8 cellular contexts compared by ENCODE assay signal in genomic region chr12:123634142-123634561, GRCh38. TPM values are rescaled to one million over a fixed set of nuclear protein-coding genes. Genes with fewer than 3 reads are reported as not detected.
A peak's percentile ranks its signal among the peaks of the same experiment; 100 is the strongest.
DNase-seq lines count a peak whose midpoint lies in the region; ATAC-seq, FAIRE-seq and TF ChIP-seq lines count a peak whose summit lies in the region.

No MANE protein-coding gene starts in this region.

- FAIRE-seq in keratinocyte (lab: Jason Lieb, UNC), result no peak

- H3K4me3 ChIP-seq in keratinocyte (ENCODE audit: control insufficient read depth in 2 of 3, extremely low read depth in 1 of 3, insufficient read depth in 2 of 3, low read depth in 1 of 3, low read length in 3 of 3), result peak overlapping the region; percentile 84 to 100 (median 100)
- peak overlapping the region; percentile 75 to 89 for H3K4me3 ChIP-seq in testis

- TF ChIP-seq POLR2A in testis (IDR thresholded peaks at IDR 0.05), result no peak

- DNase-seq in activated CD4-positive, alpha-beta T cell treated with anti-CD3 and anti-CD28 coated beads, Interleukin-2, amount 10 ng/mL, durations not matched to agents 24 days and 14 days, result no peak
- no peak for DNase-seq in activated CD4-positive, alpha-beta T cell treated with anti-CD3 and anti-CD28 coated beads for 1 hour
- no peak for DNase-seq in activated T-cell treated with anti-CD3 and anti-CD28 coated beads, Interleukin-2, amount 50 U/mL, for 72 hours
- DNase-seq in keratinocyte (ENCODE audit: low read depth, low spot score) (no peak), testis (no peak), ureter (ENCODE audit: low spot score) (no peak), epidermal melanocyte (ENCODE audit: insufficient read length, low spot score) (no peak)

- H3K4me1 ChIP-seq in keratinocyte (ENCODE audit: control insufficient read depth, extremely low read depth, insufficient read depth, low read length) (peaks cover 9% of the 10 kb centered on the region), testis (peaks cover 11% of the 10 kb centered on the region)

- dilution Hi-C loops in keratinocyte (cut with MboI; ENCODE audit: extremely low pct_ligation_motif_present, low sequenced_read_pairs), result no loop called here

- H3K27me3 ChIP-seq in keratinocyte (ENCODE audit: control insufficient read depth, extremely low read depth, insufficient read depth, low read length) (no peaks in the 10 kb centered on the region), testis (no peaks in the 10 kb centered on the region)

- H3K27me3 Mint-ChIP-seq in activated CD4-positive, alpha-beta T cell treated with anti-CD3 and anti-CD28 coated beads, Interleukin-2, amount 10 ng/mL, durations not matched to agents 24 days and 14 days, result no peaks in the 10 kb centered on the region
- H3K27me3 Mint-ChIP-seq in activated T-cell treated with anti-CD3 and anti-CD28 coated beads, Interleukin-2, amount 50 U/mL, for 72 hours (ENCODE audit: low read depth), result no peaks in the 10 kb centered on the region

- TF ChIP-seq CTCF in keratinocyte (optimal IDR thresholded peaks at IDR 0.05 in 1 of 3, IDR thresholded peaks at IDR 0.05 in 1 of 3, conservative IDR thresholded peaks at IDR 0.05 in 1 of 3; ENCODE audit: extremely low read depth in 1 of 3, insufficient read depth in 2 of 3, low read length in 3 of 3) (no peak), testis (IDR thresholded peaks at IDR 0.05) (no peak)

- no peaks in the 10 kb centered on the region for H4K20me1 ChIP-seq in keratinocyte (ENCODE audit: control insufficient read depth, extremely low read depth, insufficient read depth, low read length)

- ATAC-seq in activated T-cell treated with anti-CD3 and anti-CD28 coated beads, Interleukin-2, amount 50 U/mL, for 72 hours (replicated peaks in 1 of 2), result no peak
- no peak for ATAC-seq in GM21528 (IDR thresholded peaks at IDR 0.05; ENCODE audit: low FRiP score, unreplicated experiment)

- peaks cover 17% of the 10 kb centered on the region for H3K4me1 Mint-ChIP-seq in activated CD4-positive, alpha-beta T cell treated with anti-CD3 and anti-CD28 coated beads, Interleukin-2, amount 10 ng/mL, durations not matched to agents 24 days and 14 days
- H3K4me1 Mint-ChIP-seq in activated T-cell treated with anti-CD3 and anti-CD28 coated beads, Interleukin-2, amount 50 U/mL, for 72 hours (ENCODE audit: low read depth), result peaks cover 41% of the 10 kb centered on the region

- H3K27ac ChIP-seq in keratinocyte (ENCODE audit: control insufficient read depth, insufficient read depth, low read length), result peak overlapping the region; percentile 98
- peak overlapping the region; percentile 27 to 32 for H3K27ac ChIP-seq in testis

- H3K36me3 ChIP-seq in keratinocyte (ENCODE audit: control insufficient read depth in 2 of 2, extremely low read depth in 1 of 2, insufficient read depth in 2 of 2, low read length in 2 of 2), result peaks cover 10 to 12% of the 10 kb centered on the region in 2 experiments
- no peaks in the 10 kb centered on the region for H3K36me3 ChIP-seq in testis (ENCODE audit: low read depth, missing control alignments)

- H3K27ac Mint-ChIP-seq in activated CD4-positive, alpha-beta T cell treated with anti-CD3 and anti-CD28 coated beads, Interleukin-2, amount 10 ng/mL, durations not matched to agents 24 days and 14 days, result peak overlapping the region; percentile 93
- H3K27ac Mint-ChIP-seq in activated T-cell treated with anti-CD3 and anti-CD28 coated beads, Interleukin-2, amount 50 U/mL, for 72 hours, result peak overlapping the region; percentile 98

- no peaks in the 10 kb centered on the region for H3K9me3 ChIP-seq in keratinocyte (ENCODE audit: control insufficient read depth, low read depth, low read length)
- H3K9me3 ChIP-seq in testis, result no peaks in the 10 kb centered on the region

- peak overlapping the region; percentile 95 for H3K4me2 ChIP-seq in keratinocyte (ENCODE audit: control insufficient read depth, extremely low read depth, insufficient read depth, low read depth, low read length)

- peak overlapping the region; percentile 90 for H2AFZ ChIP-seq in keratinocyte (ENCODE audit: control insufficient read depth, low read length)

- H3K9me3 Mint-ChIP-seq in activated CD4-positive, alpha-beta T cell treated with anti-CD3 and anti-CD28 coated beads, Interleukin-2, amount 10 ng/mL, durations not matched to agents 24 days and 14 days, result no peaks in the 10 kb centered on the region
- H3K9me3 Mint-ChIP-seq in activated T-cell treated with anti-CD3 and anti-CD28 coated beads, Interleukin-2, amount 50 U/mL, for 72 hours, result no peaks in the 10 kb centered on the region

- H3K9me1 ChIP-seq in keratinocyte (ENCODE audit: control insufficient read depth, extremely low read depth, insufficient read depth, low read length), result no peaks in the 10 kb centered on the region

- H3K79me2 ChIP-seq in keratinocyte (ENCODE audit: control insufficient read depth, insufficient read depth, low read length), result peaks cover 47% of the 10 kb centered on the region

- H3K4me3 Mint-ChIP-seq in activated CD4-positive, alpha-beta T cell treated with anti-CD3 and anti-CD28 coated beads, Interleukin-2, amount 10 ng/mL, durations not matched to agents 24 days and 14 days, result peak overlapping the region; percentile 98
- H3K4me3 Mint-ChIP-seq in activated T-cell treated with anti-CD3 and anti-CD28 coated beads, Interleukin-2, amount 50 U/mL, for 72 hours, result peak overlapping the region; percentile 95 to 99

- 7 to 10% methylated on average over 18 to 19 of the region's 19 CpGs for WGBS in testis, 2 donors

- H3K36me3 Mint-ChIP-seq in activated CD4-positive, alpha-beta T cell treated with anti-CD3 and anti-CD28 coated beads, Interleukin-2, amount 10 ng/mL, durations not matched to agents 24 days and 14 days (ENCODE audit: low read depth), result peaks cover 34% of the 10 kb centered on the region
- H3K36me3 Mint-ChIP-seq in activated T-cell treated with anti-CD3 and anti-CD28 coated beads, Interleukin-2, amount 50 U/mL, for 72 hours (ENCODE audit: insufficient read depth in 2 of 2), result peaks cover 14 to 20% of the 10 kb centered on the region in 2 donors

- intact Hi-C loops in activated CD4-positive, alpha-beta T cell treated with anti-CD3 and anti-CD28 coated beads, Interleukin-2, amount 10 ng/mL, durations not matched to agents 24 days and 14 days (cut with micrococcal nuclease), result no loop called here
- intact Hi-C loops in testis (cut with DNase I; ENCODE audit: low total_unique reads), result no loop called here

- H3K9ac ChIP-seq in keratinocyte (ENCODE audit: control insufficient read depth, extremely low read depth, insufficient read depth, low read length), result peak overlapping the region; percentile 99

RNA-seq across cellular contexts. Expression of gene GTF2H3, which starts 0.5 kb away (rescaled TPM):
- total RNA-seq in activated CD4-positive, alpha-beta T cell treated with anti-CD3 and anti-CD28 coated beads, Interleukin-2, amount 10 ng/mL, durations not matched to agents 24 days and 14 days, result 66.8 and 69.7 TPM in 2 replicates
- 10 to 100 TPM; 56.0 to 66.7 TPM for total RNA-seq in activated T-cell treated with anti-CD3 and anti-CD28 coated beads, Interleukin-2, amount 50 U/mL, for 72 hours
- polyA plus RNA-seq in keratinocyte, result 46.8 to 60.8 TPM (median 57.2 TPM) in 3 replicates
- polyA plus RNA-seq in keratinocyte (2011; ENCODE audit: low read depth), result 23.6 TPM
- 26.8 and 70.5 TPM in 2 replicates for polyA plus RNA-seq in keratinocyte (2011; cell fraction: cytosol; rRNA removed)
- 44.9 and 58.0 TPM in 2 replicates for polyA plus RNA-seq in keratinocyte (2011; cell fraction: nucleus; rRNA removed)
- 28.0 and 34.0 TPM in 2 replicates for polyA plus RNA-seq in keratinocyte (2012; ENCODE audit: low replicate concordance)
- polyA minus RNA-seq in keratinocyte, result 12.4 to 82.8 TPM (median 52.2 TPM) in 3 replicates
- 45.1 TPM for polyA minus RNA-seq in keratinocyte (2011; cell fraction: cytosol; rRNA and poly(A)+ RNA removed)
- polyA minus RNA-seq in keratinocyte (2011; cell fraction: nucleus; rRNA and poly(A)+ RNA removed), result 21.8 and 41.3 TPM in 2 replicates
- total RNA-seq in testis, result 10 to 100 TPM; 25.1 to 26.4 TPM
- 36.5 TPM for polyA plus RNA-seq in testis (ENCODE audit: insufficient read depth, low read depth, low replicate concordance)
- total RNA-seq in ureter, result 44.1 TPM

RNA-seq across cellular contexts. Expression of gene EIF2B1, which starts 0.7 kb away (rescaled TPM):
- total RNA-seq in activated CD4-positive, alpha-beta T cell treated with anti-CD3 and anti-CD28 coated beads, Interleukin-2, amount 10 ng/mL, durations not matched to agents 24 days and 14 days, result 81.5 and 84.8 TPM in 2 replicates
- total RNA-seq in activated T-cell treated with anti-CD3 and anti-CD28 coated beads, Interleukin-2, amount 50 U/mL, for 72 hours, result 10 to 100 TPM; 58.1 to 76.7 TPM
- polyA plus RNA-seq in keratinocyte (27.5 to 47.4 TPM (median 39.5 TPM) in 3 replicates), testis (ENCODE audit: insufficient read depth, low read depth, low replicate concordance) (39.2 TPM)
- 42.7 TPM for polyA plus RNA-seq in keratinocyte (2011; ENCODE audit: low read depth)
- 36.2 and 45.7 TPM in 2 replicates for polyA plus RNA-seq in keratinocyte (2011; cell fraction: cytosol; rRNA removed)
- polyA plus RNA-seq in keratinocyte (2011; cell fraction: nucleus; rRNA removed), result 62.8 and 73.2 TPM in 2 replicates
- polyA plus RNA-seq in keratinocyte (2012; ENCODE audit: low replicate concordance), result 31.4 and 33.3 TPM in 2 replicates
- 9.6 to 23.7 TPM (median 16.7 TPM) in 3 replicates for polyA minus RNA-seq in keratinocyte
- polyA minus RNA-seq in keratinocyte (2011; cell fraction: cytosol; rRNA and poly(A)+ RNA removed), result 11.1 TPM
- 6.5 and 10.5 TPM in 2 replicates for polyA minus RNA-seq in keratinocyte (2011; cell fraction: nucleus; rRNA and poly(A)+ RNA removed)
- total RNA-seq in testis (100 to 1,000 TPM; 136 to 138 TPM), ureter (58.0 TPM)

RNA-seq across cellular contexts. Expression of gene DDX55, which starts 32.3 kb away (rescaled TPM):
- 68.2 and 72.0 TPM in 2 replicates for total RNA-seq in activated CD4-positive, alpha-beta T cell treated with anti-CD3 and anti-CD28 coated beads, Interleukin-2, amount 10 ng/mL, durations not matched to agents 24 days and 14 days
- total RNA-seq in activated T-cell treated with anti-CD3 and anti-CD28 coated beads, Interleukin-2, amount 50 U/mL, for 72 hours, result 10 to 100 TPM; 25.6 to 36.2 TPM
- polyA plus RNA-seq in keratinocyte, result 19.6 to 25.7 TPM (median 21.5 TPM) in 3 replicates
- polyA plus RNA-seq in keratinocyte (2011; ENCODE audit: low read depth), result 24.2 TPM
- 12.6 and 13.1 TPM in 2 replicates for polyA plus RNA-seq in keratinocyte (2011; cell fraction: cytosol; rRNA removed)
- 54.0 and 58.4 TPM in 2 replicates for polyA plus RNA-seq in keratinocyte (2011; cell fraction: nucleus; rRNA removed)
- 15.2 and 21.1 TPM in 2 replicates for polyA plus RNA-seq in keratinocyte (2012; ENCODE audit: low replicate concordance)
- polyA minus RNA-seq in keratinocyte, result 8.2 to 17.6 TPM (median 13.9 TPM) in 3 replicates
- polyA minus RNA-seq in keratinocyte (2011; cell fraction: cytosol; rRNA and poly(A)+ RNA removed), result 16.9 TPM
- polyA minus RNA-seq in keratinocyte (2011; cell fraction: nucleus; rRNA and poly(A)+ RNA removed), result 14.5 and 20.6 TPM in 2 replicates
- total RNA-seq in testis, result 10 to 100 TPM; 22.2 to 32.6 TPM
- polyA plus RNA-seq in testis (ENCODE audit: insufficient read depth, low read depth, low replicate concordance), result 13.4 TPM
- total RNA-seq in ureter, result 36.8 TPM

RNA-seq across cellular contexts. Expression of gene TCTN2, which starts 36.8 kb away (rescaled TPM):
- total RNA-seq in activated CD4-positive, alpha-beta T cell treated with anti-CD3 and anti-CD28 coated beads, Interleukin-2, amount 10 ng/mL, durations not matched to agents 24 days and 14 days, result 3.0 and 3.1 TPM in 2 replicates
- total RNA-seq in activated T-cell treated with anti-CD3 and anti-CD28 coated beads, Interleukin-2, amount 50 U/mL, for 72 hours, result 1 to 10 TPM; 5.9 to 8.0 TPM
- polyA plus RNA-seq in keratinocyte (2.9 to 6.9 TPM (median 3.2 TPM) in 3 replicates), testis (ENCODE audit: insufficient read depth, low read depth, low replicate concordance) (22.7 TPM)
- polyA plus RNA-seq in keratinocyte (2011; ENCODE audit: low read depth), result 2.0 TPM
- 2.5 and 3.0 TPM in 2 replicates for polyA plus RNA-seq in keratinocyte (2011; cell fraction: cytosol; rRNA removed)
- polyA plus RNA-seq in keratinocyte (2011; cell fraction: nucleus; rRNA removed), result 11.7 and 12.8 TPM in 2 replicates
- 2.0 and 4.1 TPM in 2 replicates for polyA plus RNA-seq in keratinocyte (2012; ENCODE audit: low replicate concordance)
- 3.6 to 6.9 TPM (median 4.8 TPM) in 3 replicates for polyA minus RNA-seq in keratinocyte
- polyA minus RNA-seq in keratinocyte (2011; cell fraction: cytosol; rRNA and poly(A)+ RNA removed), result 3.6 TPM
- 5.8 and 8.3 TPM in 2 replicates for polyA minus RNA-seq in keratinocyte (2011; cell fraction: nucleus; rRNA and poly(A)+ RNA removed)
- total RNA-seq in testis (10 to 100 TPM; 15.1 to 22.7 TPM), ureter (16.8 TPM)

RNA-seq across cellular contexts. Expression of gene TMED2, which starts 49.8 kb away (rescaled TPM):
- total RNA-seq in activated CD4-positive, alpha-beta T cell treated with anti-CD3 and anti-CD28 coated beads, Interleukin-2, amount 10 ng/mL, durations not matched to agents 24 days and 14 days, result 174 and 179 TPM in 2 replicates
- total RNA-seq in activated T-cell treated with anti-CD3 and anti-CD28 coated beads, Interleukin-2, amount 50 U/mL, for 72 hours, result 100 to 1,000 TPM; 177 to 192 TPM
- polyA plus RNA-seq in keratinocyte (157 to 245 TPM (median 190 TPM) in 3 replicates), testis (ENCODE audit: insufficient read depth, low read depth, low replicate concordance) (107 TPM)
- 425 TPM for polyA plus RNA-seq in keratinocyte (2011; ENCODE audit: low read depth)
- 160 and 304 TPM in 2 replicates for polyA plus RNA-seq in keratinocyte (2011; cell fraction: cytosol; rRNA removed)
- polyA plus RNA-seq in keratinocyte (2011; cell fraction: nucleus; rRNA removed), result 81.4 and 102 TPM in 2 replicates
- 176 and 186 TPM in 2 replicates for polyA plus RNA-seq in keratinocyte (2012; ENCODE audit: low replicate concordance)
- 53.3 to 196 TPM (median 137 TPM) in 3 replicates for polyA minus RNA-seq in keratinocyte
- polyA minus RNA-seq in keratinocyte (2011; cell fraction: cytosol; rRNA and poly(A)+ RNA removed), result 172 TPM
- polyA minus RNA-seq in keratinocyte (2011; cell fraction: nucleus; rRNA and poly(A)+ RNA removed), result 35.8 and 59.5 TPM in 2 replicates
- total RNA-seq in testis (100 to 1,000 TPM; 102 to 107 TPM), ureter (261 TPM)
